30 cellular contexts compared by ENCODE assay signal in genomic region chr10:101718681-101719275, GRCh38. TPM values are rescaled to one million over a fixed set of nuclear protein-coding genes. Genes with fewer than 3 reads are reported as not detected.
"Had no signal": no experiment of that assay in that cellular context is flagged by ENCODE, and none has a peak within 500 bp of the region (broad histone marks: within the 10 kb centered on the region; RNA-seq: fewer than 3 reads in every experiment).

No MANE protein-coding gene starts in this region.

- H3K4me3 Mint-ChIP-seq: activated CD4-positive, alpha-beta T cell treated with anti-CD3 and anti-CD28 coated beads for 36 hours; activated CD8-positive, alpha-beta memory T cell treated with anti-CD3 and anti-CD28 coated beads, Interleukin-2, amount 10 ng/mL, durations not matched to agents 7 days and 5 days; activated naive CD4-positive, alpha-beta T cell treated with anti-CD3 and anti-CD28 coated beads, Interleukin-2, amount 50 U/mL, for 24 hours; activated T-cell treated with anti-CD3 and anti-CD28 coated beads, Interleukin-2, amount 50 U/mL, for 24 hours; activated T-helper 1 cell treated with anti-CD3 and anti-CD28 coated beads, Interleukin-12 subunit alpha, Interleukin-12 subunit beta, Interleukin-2, Interleukin-4 antibody, amounts not matched to agents 30 ng/mL and 10 ng/mL and 1 ng/mL, durations not matched to agents 14 hours and 24 hours and 36 hours; T-cell had no signal

- H3K4me1 ChIP-seq: ascending aorta had no signal

- H3K27me3 Mint-ChIP-seq: activated naive CD4-positive, alpha-beta T cell treated with anti-CD3 and anti-CD28 coated beads, Interleukin-2, amount 50 U/mL, for 24 hours had no signal

- H3K4me3 ChIP-seq: ascending aorta, SK-N-MC had no signal

- DNase-seq: activated CD4-positive, alpha-beta T cell treated with anti-CD3 and anti-CD28 coated beads for 36 hours; activated CD4-positive, CD25-positive, alpha-beta regulatory T cell; activated CD8-positive, alpha-beta memory T cell treated with anti-CD3 and anti-CD28 coated beads, Interleukin-2, amount 10 ng/mL, durations not matched to agents 7 days and 5 days; activated effector memory CD4-positive, alpha-beta T cell treated with Interleukin-2 at 50 U/mL for 16 hours; activated naive CD4-positive, alpha-beta T cell; activated T-cell treated with anti-CD3 and anti-CD28 coated beads, Interleukin-2, amount 50 U/mL, for 24 hours; amniotic stem cell; KG1; NCI-H1092; NCI-H1417; NCI-H1930; NCI-H2171 treated with DMSO at 0.1 percent for 48 hours; NCI-H345; NCI-H510A; NCI-H69; NK-92 treated with Interleukin-12 subunit alpha and Interleukin-12 subunit beta, amount 100 ng/mL, for 24 hours; OCI-M1; RPMI8226; T-cell; T-helper 2 cell; T1000 had no signal

- H3K9me3 ChIP-seq: ascending aorta had no signal

- H3K36me3 Mint-ChIP-seq: activated CD8-positive, alpha-beta memory T cell treated with anti-CD3 and anti-CD28 coated beads, Interleukin-2, amount 10 ng/mL, durations not matched to agents 7 days and 5 days; activated naive CD4-positive, alpha-beta T cell treated with anti-CD3 and anti-CD28 coated beads, Interleukin-2, amount 50 U/mL, for 24 hours; T-cell had no signal

- H3K9me3 Mint-ChIP-seq: activated naive CD4-positive, alpha-beta T cell treated with anti-CD3 and anti-CD28 coated beads, Interleukin-2, amount 50 U/mL, for 24 hours; activated T-cell treated with anti-CD3 and anti-CD28 coated beads, Interleukin-2, amount 50 U/mL, for 24 hours; activated T-helper 1 cell treated with anti-CD3 and anti-CD28 coated beads, Interleukin-12 subunit alpha, Interleukin-12 subunit beta, Interleukin-2, Interleukin-4 antibody, amounts not matched to agents 30 ng/mL and 10 ng/mL and 1 ng/mL, durations not matched to agents 14 hours and 24 hours and 36 hours; T-cell had no signal

- H3K27ac ChIP-seq: ascending aorta, SK-N-MC, VCaP had no signal

- H3K4me1 Mint-ChIP-seq: activated naive CD4-positive, alpha-beta T cell treated with anti-CD3 and anti-CD28 coated beads, Interleukin-2, amount 50 U/mL, for 24 hours had no signal

- H3K36me3 ChIP-seq: ascending aorta had no signal

- H3K27me3 ChIP-seq: ascending aorta had no signal

- H3K27ac Mint-ChIP-seq: activated CD4-positive, alpha-beta T cell treated with anti-CD3 and anti-CD28 coated beads for 36 hours; activated CD8-positive, alpha-beta memory T cell treated with anti-CD3 and anti-CD28 coated beads, Interleukin-2, amount 10 ng/mL, durations not matched to agents 7 days and 5 days; activated naive CD4-positive, alpha-beta T cell treated with anti-CD3 and anti-CD28 coated beads, Interleukin-2, amount 50 U/mL, for 24 hours; activated T-cell treated with anti-CD3 and anti-CD28 coated beads, Interleukin-2, amount 50 U/mL, for 24 hours; activated T-helper 1 cell treated with anti-CD3 and anti-CD28 coated beads, Interleukin-12 subunit alpha, Interleukin-12 subunit beta, Interleukin-2, Interleukin-4 antibody, amounts not matched to agents 30 ng/mL and 10 ng/mL and 1 ng/mL, durations not matched to agents 14 hours and 24 hours and 36 hours; T-cell had no signal

RNA-seq across cellular contexts. Expression of gene FGF8, which starts 57.1 kb away (rescaled TPM):
- total RNA-seq: activated CD8-positive, alpha-beta memory T cell treated with anti-CD3 and anti-CD28 coated beads, Interleukin-2, amount 10 ng/mL, durations not matched to agents 7 days and 5 days; activated T-helper 1 cell treated with anti-CD3 and anti-CD28 coated beads, Interleukin-12 subunit alpha, Interleukin-12 subunit beta, Interleukin-2, Interleukin-4 antibody, amounts not matched to agents 30 ng/mL and 10 ng/mL and 1 ng/mL, durations not matched to agents 14 hours and 24 hours and 36 hours; ascending aorta; cardiac septum; LHCN-M2; M059J; Right ventricle myocardium inferior; T-cell had no signal
